8 cellular contexts compared by ENCODE assay signal in the genomic region with DNA sequence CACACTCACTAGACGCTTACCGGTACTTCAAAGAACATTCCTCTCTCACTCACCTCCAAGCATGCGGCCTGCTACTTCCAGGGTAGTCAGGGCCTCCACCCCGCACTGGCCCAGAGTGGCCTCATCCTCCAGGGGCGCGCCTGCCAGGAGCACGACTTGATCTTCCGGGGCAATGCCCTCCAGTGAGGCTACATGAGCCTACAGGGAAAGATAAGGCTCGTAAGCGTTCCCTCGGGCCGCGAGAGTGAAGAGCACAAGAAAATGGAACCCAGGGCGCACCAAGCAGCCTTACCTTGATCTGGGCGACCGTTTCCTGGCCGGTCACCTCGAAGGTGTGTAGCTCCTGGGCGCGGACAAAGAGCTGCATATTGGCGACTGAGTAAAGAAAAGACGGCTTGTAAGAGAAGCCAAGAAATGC. TPM values are rescaled to one million over a fixed set of nuclear protein-coding genes. Genes with fewer than 3 reads are reported as not detected.
DNase-seq lines count a peak whose midpoint lies in the region; ATAC-seq, FAIRE-seq and TF ChIP-seq lines count a peak whose summit lies in the region.

No MANE protein-coding gene starts in this region.

- H3K27ac ChIP-seq in BLaER1 (peak overlapping the region; percentile 94), brain microvascular endothelial cell (peak overlapping the region; percentile 67), lung (ENCODE audit: low read depth in 1 of 2, low read length in 1 of 2) (peak overlapping the region; percentile 87 to 92)

- no peak for FAIRE-seq in H54 (lab: Jason Lieb, UNC)

- no peak for TF ChIP-seq POLR2A in H54 (IDR thresholded peaks at IDR 0.05; ENCODE audit: low read depth, low read length)

- peak overlapping the region; percentile 100 for H3K4me3 Mint-ChIP-seq in type B pancreatic cell

- no peak for ATAC-seq in lung (ENCODE audit: insufficient read depth, low FRiP score)
- ATAC-seq in activated CD4-positive, CD25-positive, alpha-beta regulatory T cell treated with anti-CD3 and anti-CD28 coated beads, Interleukin-2, amount 50 U/mL, for 24 hours = no peak

- DNase-seq in LNCaP clone FGC (ENCODE audit: low read depth) = no peak
- DNase-seq in brain microvascular endothelial cell = no peak
- DNase-seq in lung (ENCODE audit: low spot score) = no peak
- no peak for DNase-seq in type B pancreatic cell (ENCODE audit: extremely low spot score, unreplicated experiment)
- no peak for DNase-seq in H54 (ENCODE audit: insufficient read length, low spot score)
- DNase-seq in NCI-H2081 treated with DMSO at 0.1 percent for 48 hours (lab: John Stamatoyannopoulos, UW) = no peak

- H3K4me1 Mint-ChIP-seq in type B pancreatic cell (ENCODE audit: unreplicated experiment) = peaks cover 16% of the 10 kb centered on the region

- TF ChIP-seq CTCF in LNCaP clone FGC (IDR thresholded peaks at IDR 0.05; ENCODE audit: control insufficient read depth, extremely low read depth, insufficient read depth) (no peak), brain microvascular endothelial cell (IDR thresholded peaks at IDR 0.05; ENCODE audit: low read depth, low read length, missing control alignments) (peak; percentile 3), lung (IDR thresholded peaks at IDR 0.05; ENCODE audit: control extremely low read depth, extremely low read depth) (no peak), type B pancreatic cell (conservative IDR thresholded peaks at IDR 0.05) (no peak)

- no peaks in the 10 kb centered on the region for H3K9me3 ChIP-seq in BLaER1
- H3K9me3 ChIP-seq in lung (ENCODE audit: control insufficient read depth in 2 of 2, insufficient read depth in 1 of 2, low read length in 1 of 2) = no peaks in the 10 kb centered on the region

- H3K27ac Mint-ChIP-seq in type B pancreatic cell = peak overlapping the region; percentile 99

- in situ Hi-C loops in brain microvascular endothelial cell (cut with HindIII; ENCODE audit: low pct_ligation_motif_present, low sequenced_read_pairs) = no loop called here

- peaks cover 46% of the 10 kb centered on the region for H4K20me1 ChIP-seq in BLaER1

- no peaks in the 10 kb centered on the region for H3K27me3 ChIP-seq in BLaER1
- no peaks in the 10 kb centered on the region for H3K27me3 ChIP-seq in brain microvascular endothelial cell (replicated peaks)
- no peaks in the 10 kb centered on the region for H3K27me3 ChIP-seq in lung (ENCODE audit: control insufficient read depth, insufficient read depth)

- H3K36me3 Mint-ChIP-seq in type B pancreatic cell = peaks cover 21% of the 10 kb centered on the region

- H3K4me3 ChIP-seq in BLaER1 = peak overlapping the region; percentile 91
- H3K4me3 ChIP-seq in LNCaP clone FGC (ENCODE audit: low read depth, low read length) = peak overlapping the region; percentile 99
- peak overlapping the region; percentile 71 for H3K4me3 ChIP-seq in brain microvascular endothelial cell (ENCODE audit: low read depth, low read length)
- peak overlapping the region; percentile 90 for H3K4me3 ChIP-seq in lung

- H3K9ac ChIP-seq in BLaER1 = peak overlapping the region; percentile 97

- no peaks in the 10 kb centered on the region for H3K27me3 Mint-ChIP-seq in type B pancreatic cell

- 2% methylated on average over 22 of the region's 22 CpGs for WGBS in lung, 2 donors

- peaks cover 63% of the 10 kb centered on the region for H3K4me1 ChIP-seq in BLaER1
- peaks cover 4 to 7% of the 10 kb centered on the region in 2 donors for H3K4me1 ChIP-seq in lung (ENCODE audit: control insufficient read depth in 2 of 2, insufficient read depth in 2 of 2, low read length in 2 of 2)

- no peaks in the 10 kb centered on the region for H3K9me3 Mint-ChIP-seq in type B pancreatic cell

- H3K4me2 ChIP-seq in BLaER1 = peak overlapping the region; percentile 89

- H3K36me3 ChIP-seq in BLaER1 (peaks cover 61% of the 10 kb centered on the region), brain microvascular endothelial cell (replicated peaks) (peaks cover 54% of the 10 kb centered on the region), lung (ENCODE audit: control insufficient read depth in 2 of 2, insufficient read depth in 2 of 2, low read length in 2 of 2) (peaks cover 15 to 28% of the 10 kb centered on the region in 2 donors)

RNA-seq across cellular contexts. Expression of a gene that starts 0.5 kb away (rescaled TPM):
- 100 to 1,000 TPM; 334 to 904 TPM for total RNA-seq in lung
- polyA plus RNA-seq in lung = 1,000 to 10,000 TPM; 1,051 to 1,580 TPM
- 758 and 795 TPM in 2 replicates for total RNA-seq in type B pancreatic cell (ENCODE audit: low replicate concordance)

RNA-seq across cellular contexts. Expression of a gene that starts 0.7 kb away (rescaled TPM):
- total RNA-seq in lung (10 to 100 TPM; 35.6 to 44.3 TPM), type B pancreatic cell (ENCODE audit: low replicate concordance) (49.1 and 54.8 TPM in 2 replicates)
- 10 to 100 TPM; 26.3 to 57.2 TPM for polyA plus RNA-seq in lung

RNA-seq across cellular contexts. Expression of a gene that starts 4.0 kb away (rescaled TPM):
- total RNA-seq in lung = 10 to 100 TPM in 1 of 2 donors, 1 to 10 TPM in 1; 6.3 to 19.6 TPM
- 10 to 100 TPM; 19.3 to 23.7 TPM for polyA plus RNA-seq in lung
- 11.4 and 12.2 TPM in 2 replicates for total RNA-seq in type B pancreatic cell (ENCODE audit: low replicate concordance)

RNA-seq across cellular contexts. Expression of a gene that starts 9.8 kb away (rescaled TPM):
- total RNA-seq in lung = 10 to 100 TPM; 41.0 to 68.4 TPM
- 10 to 100 TPM; 30.3 to 82.7 TPM for polyA plus RNA-seq in lung
- 52.2 and 61.3 TPM in 2 replicates for total RNA-seq in type B pancreatic cell (ENCODE audit: low replicate concordance)

RNA-seq across cellular contexts. Expression of a gene that starts 12.9 kb away (rescaled TPM):
- total RNA-seq in lung (10 to 100 TPM; 38.8 to 80.7 TPM), type B pancreatic cell (ENCODE audit: low replicate concordance) (48.6 and 50.6 TPM in 2 replicates)
- 10 to 100 TPM; 31.6 to 36.5 TPM for polyA plus RNA-seq in lung
